ENCODE assay signal across 1 cellular context in genomic region chr1:245153645-245154428, GRCh38.
TF ChIP-seq lines count a peak whose summit lies in the region.

No MANE protein-coding gene starts in this region.

TF ChIP-seq in WTC11, 78 proteins besides CTCF, POLR2A, EP300 and RAD21 (continued from another document):
- TF ChIP-seq ZSCAN18 (CRISPR knock-in tag; IDR thresholded peaks at IDR 0.05) = no peak
- TF ChIP-seq USF2 (CRISPR knock-in tag; IDR thresholded peaks at IDR 0.05) = peak; percentile 68
- TF ChIP-seq ZNF281 (CRISPR knock-in tag; IDR thresholded peaks at IDR 0.05) = no peak
